1 cellular context compared by ENCODE assay signal in the genomic region with DNA sequence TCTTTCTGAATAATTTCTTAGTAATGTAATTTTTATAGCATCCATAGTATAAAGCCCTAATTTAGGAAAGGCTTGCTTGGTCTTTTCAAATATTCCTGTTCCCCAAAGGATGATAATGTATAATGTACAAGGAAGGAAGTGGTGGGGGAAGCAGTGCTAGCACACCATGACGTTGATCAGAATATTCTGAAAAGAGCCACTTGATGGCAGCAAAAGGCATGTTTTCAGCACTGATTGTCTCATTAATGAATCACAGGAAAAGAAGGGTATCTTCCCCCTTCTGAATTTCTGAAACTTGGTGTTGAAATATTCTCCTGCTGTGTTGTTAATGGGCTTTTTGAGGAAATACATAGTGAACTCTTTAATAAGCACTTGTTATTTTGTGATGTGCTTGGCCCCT.
TF ChIP-seq lines count a peak whose summit lies in the region.

No MANE protein-coding gene starts in this region.

TF ChIP-seq in K562, 482 proteins besides CTCF, POLR2A, EP300 and RAD21 (continued from another document):
- TF ChIP-seq, protein P1, sequence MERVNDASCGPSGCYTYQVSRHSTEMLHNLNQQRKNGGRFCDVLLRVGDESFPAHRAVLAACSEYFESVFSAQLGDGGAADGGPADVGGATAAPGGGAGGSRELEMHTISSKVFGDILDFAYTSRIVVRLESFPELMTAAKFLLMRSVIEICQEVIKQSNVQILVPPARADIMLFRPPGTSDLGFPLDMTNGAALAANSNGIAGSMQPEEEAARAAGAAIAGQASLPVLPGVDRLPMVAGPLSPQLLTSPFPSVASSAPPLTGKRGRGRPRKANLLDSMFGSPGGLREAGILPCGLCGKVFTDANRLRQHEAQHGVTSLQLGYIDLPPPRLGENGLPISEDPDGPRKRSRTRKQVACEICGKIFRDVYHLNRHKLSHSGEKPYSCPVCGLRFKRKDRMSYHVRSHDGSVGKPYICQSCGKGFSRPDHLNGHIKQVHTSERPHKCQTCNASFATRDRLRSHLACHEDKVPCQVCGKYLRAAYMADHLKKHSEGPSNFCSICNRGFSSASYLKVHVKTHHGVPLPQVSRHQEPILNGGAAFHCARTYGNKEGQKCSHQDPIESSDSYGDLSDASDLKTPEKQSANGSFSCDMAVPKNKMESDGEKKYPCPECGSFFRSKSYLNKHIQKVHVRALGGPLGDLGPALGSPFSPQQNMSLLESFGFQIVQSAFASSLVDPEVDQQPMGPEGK (CRISPR knock-in tag; IDR thresholded peaks at IDR 0.05; ENCODE audit: borderline replicate concordance), result no peak
- TF ChIP-seq HMG20A (CRISPR knock-in tag; conservative IDR thresholded peaks at IDR 0.05) (no peak), POU5F1 (IDR thresholded peaks at IDR 0.05; ENCODE audit: borderline replicate concordance, low read depth, low read length, partially characterized antibody) (no peak), ZNF146 (CRISPR knock-in tag; IDR thresholded peaks at IDR 0.05; ENCODE audit: unreplicated experiment) (no peak), ZNF212 (CRISPR knock-in tag; IDR thresholded peaks at IDR 0.05) (no peak)
